8 cellular contexts compared by ENCODE assay signal in the genomic region with DNA sequence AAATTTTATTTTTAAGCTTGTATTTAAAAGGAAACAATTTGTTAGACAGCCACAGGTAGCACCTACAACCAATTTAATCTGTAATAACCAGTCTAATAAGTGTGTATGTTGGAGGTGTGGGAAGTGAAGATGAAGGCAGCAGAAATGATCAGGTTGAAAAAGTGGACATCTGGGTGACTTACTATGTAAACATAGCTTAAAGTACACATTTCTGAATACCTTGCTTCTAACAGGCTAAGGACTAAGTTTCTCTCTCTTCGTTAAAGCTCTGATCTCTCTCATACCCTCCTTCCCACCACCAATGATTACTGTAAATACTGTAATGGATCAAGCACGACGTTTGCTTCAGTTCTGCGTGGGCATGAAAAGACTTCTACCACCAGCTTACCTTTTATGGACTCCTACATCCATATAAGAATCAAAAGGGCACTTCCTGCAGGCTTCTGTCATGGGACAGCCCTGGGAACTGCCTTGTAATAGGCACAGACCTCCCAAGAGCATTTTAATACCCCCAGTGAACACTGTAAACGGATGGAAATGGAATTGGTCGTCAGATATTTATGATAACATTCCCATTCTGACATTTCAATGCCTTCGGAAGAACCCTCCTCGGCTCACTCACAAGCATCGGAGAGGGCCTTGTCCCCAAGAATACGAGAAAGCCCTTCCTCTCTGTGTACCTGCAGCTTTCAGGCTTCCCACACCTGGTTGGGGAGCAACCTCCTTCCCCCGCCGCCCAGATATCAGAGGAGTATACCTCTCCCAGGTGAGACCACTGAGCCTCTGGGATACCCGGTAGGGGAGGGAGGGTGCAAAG. TPM values are rescaled to one million over a fixed set of nuclear protein-coding genes. Genes with fewer than 3 reads are reported as not detected.
DNase-seq lines count a peak whose midpoint lies in the region; ATAC-seq and TF ChIP-seq lines count a peak whose summit lies in the region.

No MANE protein-coding gene starts in this region.

- H3K27ac ChIP-seq in endodermal cell (ENCODE audit: low read depth, low read length) = no peak overlapping the region

- peak overlapping the region; percentile 98 for H3K4me3 ChIP-seq in endodermal cell (ENCODE audit: low read length)

- TF ChIP-seq CTCF in endodermal cell (conservative IDR thresholded peaks at IDR 0.05) = no peak

- H3K9me3 ChIP-seq in endodermal cell (ENCODE audit: control insufficient read depth, low read length) = no peaks in the 10 kb centered on the region

- peak; percentile 15 for ATAC-seq in GM18867 (IDR thresholded peaks at IDR 0.05; ENCODE audit: unreplicated experiment)
- ATAC-seq in natural killer cell treated with Interleukin-12 subunit alpha and Interleukin-12 subunit beta and Interleukin-15 and Interleukin-18, amount 100 ng/mL, for 72 hours = no peak
- no peak for ATAC-seq in GM19351 (IDR thresholded peaks at IDR 0.05; ENCODE audit: unreplicated experiment)
- no peak for ATAC-seq in GM21528 (IDR thresholded peaks at IDR 0.05; ENCODE audit: low FRiP score, unreplicated experiment)

- in situ Hi-C loops in ACHN (cut with HindIII; ENCODE audit: low pct_ligation_motif_present, low pct_unique_long_range_greater_than_20kb, low sequenced_read_pairs) = no loop called here

- no peaks in the 10 kb centered on the region for H3K27me3 ChIP-seq in endodermal cell (ENCODE audit: control insufficient read depth, insufficient read depth, low read length, poor library complexity, severe bottlenecking)

- WGBS in endodermal cell (ENCODE audit: insufficient coverage in 1 of 2, insufficient read length in 1 of 2), 2 experiments = 6 to 10% methylated on average over 8 to 13 of the region's 13 CpGs

- peaks cover 8% of the 10 kb centered on the region for H3K36me3 ChIP-seq in endodermal cell (ENCODE audit: control insufficient read depth, insufficient read depth, low read length)

- peak overlapping the region; percentile 99 for H3K27ac Mint-ChIP-seq in endodermal cell
- H3K27ac Mint-ChIP-seq in natural killer cell treated with Interleukin-12 subunit alpha and Interleukin-12 subunit beta and Interleukin-15 and Interleukin-18, amount 100 ng/mL, for 72 hours = peak overlapping the region; percentile 88 to 91

- peak overlapping the region; percentile 96 for H3K4me3 Mint-ChIP-seq in endodermal cell
- peak overlapping the region; percentile 98 for H3K4me3 Mint-ChIP-seq in natural killer cell treated with Interleukin-12 subunit alpha and Interleukin-12 subunit beta and Interleukin-15 and Interleukin-18, amount 100 ng/mL, for 72 hours

- peaks cover 14% of the 10 kb centered on the region for H3K4me1 Mint-ChIP-seq in endodermal cell
- H3K4me1 Mint-ChIP-seq in natural killer cell treated with Interleukin-12 subunit alpha and Interleukin-12 subunit beta and Interleukin-15 and Interleukin-18, amount 100 ng/mL, for 72 hours (ENCODE audit: low read depth in 2 of 2) = peaks cover 26 to 27% of the 10 kb centered on the region in 2 donors

- H3K36me3 Mint-ChIP-seq in endodermal cell (ENCODE audit: low read depth) = peaks cover 14% of the 10 kb centered on the region
- H3K36me3 Mint-ChIP-seq in natural killer cell treated with Interleukin-12 subunit alpha and Interleukin-12 subunit beta and Interleukin-15 and Interleukin-18, amount 100 ng/mL, for 72 hours = no peaks in the 10 kb centered on the region

- H3K9ac ChIP-seq in endodermal cell (ENCODE audit: extremely low read depth, low read length, poor library complexity, severe bottlenecking) = peak overlapping the region; percentile 88

- no peaks in the 10 kb centered on the region for H3K4me1 ChIP-seq in endodermal cell (ENCODE audit: control insufficient read depth, insufficient read depth, low read length)

- peaks cover 4% of the 10 kb centered on the region for H3K27me3 Mint-ChIP-seq in endodermal cell (ENCODE audit: insufficient read depth)
- H3K27me3 Mint-ChIP-seq in natural killer cell treated with Interleukin-12 subunit alpha and Interleukin-12 subunit beta and Interleukin-15 and Interleukin-18, amount 100 ng/mL, for 72 hours = peaks cover 0 to 2% of the 10 kb centered on the region in 2 donors

- no peaks in the 10 kb centered on the region for H3K9me3 Mint-ChIP-seq in endodermal cell
- no peaks in the 10 kb centered on the region for H3K9me3 Mint-ChIP-seq in natural killer cell treated with Interleukin-12 subunit alpha and Interleukin-12 subunit beta and Interleukin-15 and Interleukin-18, amount 100 ng/mL, for 72 hours

- DNase-seq in ACHN = peak; percentile 17
- DNase-seq in RPMI8226 = peak; percentile 8
- DNase-seq in endodermal cell = no peak
- no peak for DNase-seq in natural killer cell treated with Interleukin-12 subunit alpha and Interleukin-12 subunit beta and Interleukin-15 and Interleukin-18, amount 100 ng/mL, for 72 hours (ENCODE audit: low spot score)
- DNase-seq in DMS153 treated with DMSO at 0.1 percent for 48 hours (lab: John Stamatoyannopoulos, UW; ENCODE audit: unreplicated experiment) = no peak

RNA-seq across cellular contexts. Expression of a gene that starts 0.7 kb away (rescaled TPM):
- 10 to 100 TPM; 35.7 to 38.1 TPM for total RNA-seq in endodermal cell
- polyA plus RNA-seq in endodermal cell (2013, experiment 1 of 2) = 24.0 TPM
- 25.0 TPM for polyA plus RNA-seq in endodermal cell (2013, experiment 2 of 2)
- total RNA-seq in natural killer cell treated with Interleukin-12 subunit alpha and Interleukin-12 subunit beta and Interleukin-15 and Interleukin-18, amount 100 ng/mL, for 72 hours = 10 to 100 TPM; 27.6 to 36.0 TPM

RNA-seq across cellular contexts. Expression of a gene that starts 19.6 kb away (rescaled TPM):
- total RNA-seq in endodermal cell = 10 to 100 TPM; 31.1 to 44.9 TPM
- polyA plus RNA-seq in endodermal cell (2013, experiment 1 of 2) = 30.5 TPM
- polyA plus RNA-seq in endodermal cell (2013, experiment 2 of 2) = 26.6 TPM
- total RNA-seq in natural killer cell treated with Interleukin-12 subunit alpha and Interleukin-12 subunit beta and Interleukin-15 and Interleukin-18, amount 100 ng/mL, for 72 hours = 10 to 100 TPM; 18.0 to 48.1 TPM

RNA-seq across cellular contexts. Expression of a gene that starts 32.6 kb away (rescaled TPM):
- total RNA-seq in endodermal cell = 1 to 10 TPM; 1.4 to 3.7 TPM
- 2.7 TPM for polyA plus RNA-seq in endodermal cell (2013, experiment 1 of 2)
- 2.8 TPM for polyA plus RNA-seq in endodermal cell (2013, experiment 2 of 2)
- under 1 TPM in 1 of 2 donors, not detected in 1; 0.17 TPM for total RNA-seq in natural killer cell treated with Interleukin-12 subunit alpha and Interleukin-12 subunit beta and Interleukin-15 and Interleukin-18, amount 100 ng/mL, for 72 hours

Comparison
In these comparisons a context has a peak if more than half of its experiments do, and no peak if none do; other contexts are left out.
1. DNase-seq: peak in ACHN (single experiment) and RPMI8226 (single experiment); none in endodermal cell (single experiment), natural killer cell treated with Interleukin-12 subunit alpha and Interleukin-12 subunit beta and Interleukin-15 and Interleukin-18, amount 100 ng/mL, for 72 hours (single experiment) and DMS153 treated with DMSO at 0.1 percent for 48 hours (single experiment).